ENCODE assay signal across 8 cellular contexts in the genomic region with DNA sequence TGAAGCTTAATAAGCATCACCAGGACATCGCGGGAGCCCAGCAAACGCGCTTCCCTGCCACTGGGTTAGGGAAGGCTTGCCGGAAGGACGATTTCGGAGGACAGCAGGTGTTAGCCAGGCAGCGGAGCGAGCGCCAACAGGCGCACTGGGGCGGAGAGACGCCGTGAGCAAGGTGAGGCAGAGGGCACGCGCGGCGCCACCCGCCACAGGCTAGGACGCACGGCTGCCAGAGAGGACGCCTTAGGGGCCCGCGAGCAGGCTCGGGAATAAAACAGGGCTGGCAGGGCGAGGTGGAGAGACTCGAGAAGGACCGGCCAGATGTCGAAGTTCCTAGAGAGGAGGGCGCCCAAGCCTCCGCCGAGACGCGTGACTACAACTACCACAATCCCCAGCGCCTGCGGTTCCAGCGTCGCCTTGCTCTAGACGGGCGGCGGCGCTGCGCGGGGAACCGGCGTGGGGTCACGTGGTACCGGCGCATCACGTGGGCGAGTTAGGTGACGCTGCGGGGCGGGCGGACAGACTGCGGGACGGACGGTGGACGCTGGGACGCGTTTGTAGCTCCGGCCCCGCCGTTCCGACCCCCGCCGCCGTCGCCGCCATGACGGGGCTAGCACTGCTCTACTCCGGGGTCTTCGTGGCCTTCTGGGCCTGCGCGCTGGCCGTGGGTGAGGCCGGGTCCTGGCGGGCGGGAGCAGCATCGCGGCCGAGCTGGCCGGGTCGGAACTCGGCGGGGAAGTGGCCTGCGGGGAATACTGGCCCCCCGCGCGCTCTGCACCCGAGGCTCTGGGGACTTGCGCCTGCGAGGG.
A peak's percentile ranks its signal among the peaks of the same experiment; 100 is the strongest.
DNase-seq lines count a peak whose midpoint lies in the region; ATAC-seq lines count a peak whose summit lies in the region.

A gene (plus strand): TSS at position 518 of the 806 bp plus-strand sequence. CDS start 81 bp downstream, at position 599.

- no peaks in the 10 kb centered on the region for H3K27me3 Mint-ChIP-seq in central memory CD8-positive, alpha-beta T cell

- H3K27ac Mint-ChIP-seq in central memory CD8-positive, alpha-beta T cell (ENCODE audit: low read depth): peak within 1 kb of the TSS; percentile 88

- ATAC-seq in GM19043 (IDR thresholded peaks at IDR 0.05; ENCODE audit: low read depth, unreplicated experiment): peak; percentile 63
- ATAC-seq in HG03354 (IDR thresholded peaks at IDR 0.05; ENCODE audit: poor library complexity, severe bottlenecking, unreplicated experiment): peak; percentile 69
- ATAC-seq in activated CD4-positive, CD25-positive, alpha-beta regulatory T cell treated with anti-CD3 and anti-CD28 coated beads, Interleukin-2, amount 50 U/mL, for 24 hours: peak; percentile 75
- ATAC-seq in central memory CD8-positive, alpha-beta T cell (replicated peaks; ENCODE audit: extremely low read depth, poor library complexity, severe bottlenecking): peak; percentile 78

- H3K36me3 Mint-ChIP-seq in central memory CD8-positive, alpha-beta T cell (ENCODE audit: insufficient read depth): peaks cover 15% of the 10 kb centered on the region

- no peaks in the 10 kb centered on the region for H3K9me3 Mint-ChIP-seq in central memory CD8-positive, alpha-beta T cell

- peaks cover 48% of the 10 kb centered on the region for H3K4me1 Mint-ChIP-seq in central memory CD8-positive, alpha-beta T cell

- DNase-seq in AG20443 (ENCODE audit: low spot score) (peak; percentile 98), NCI-H446 treated with DMSO at 0.1 percent for 48 hours (lab: John Stamatoyannopoulos, UW) (peak; percentile 92), islet precursor cell (peak; percentile 97)
- DNase-seq in central memory CD8-positive, alpha-beta T cell (ENCODE audit: low spot score in 2 of 2): peak; percentile 84 to 86
- peak; percentile 96 for DNase-seq in stimulated activated CD4-positive, alpha-beta T cell treated with anti-CD3 and anti-CD28 coated beads, Interleukin-12 subunit alpha, Interleukin-12 subunit beta, amount 100 ng/mL, for 4 hours

- H3K4me3 Mint-ChIP-seq in central memory CD8-positive, alpha-beta T cell: peak within 1 kb of the TSS; percentile 89

Comparison
In these comparisons a context has a peak if more than half of its experiments do, and no peak if none do; other contexts are left out.
1. Peak in every context shown above with its lines: DNase-seq and ATAC-seq.